ENCODE assay signal across 16 cellular contexts in genomic region chr2:191657977-191658376, GRCh38. TPM values are rescaled to one million over a fixed set of nuclear protein-coding genes. Genes with fewer than 3 reads are reported as not detected.
DNase-seq lines count a peak whose midpoint lies in the region; ATAC-seq and TF ChIP-seq lines count a peak whose summit lies in the region.
"Had no signal": no experiment of that assay in that cellular context is flagged by ENCODE, and none has a peak within 500 bp of the region (broad histone marks: within the 10 kb centered on the region; RNA-seq: fewer than 3 reads in every experiment).

No MANE protein-coding gene starts in this region.

- H3K9me3 ChIP-seq in RWPE2 (ENCODE audit: severe bottlenecking) (no peaks in the 10 kb centered on the region), MM.1S (replicated peaks; ENCODE audit: insufficient read depth, low read length) (no peaks in the 10 kb centered on the region)

- peaks cover 25% of the 10 kb centered on the region for H3K4me1 ChIP-seq in RWPE2 (ENCODE audit: insufficient read depth, poor library complexity, severe bottlenecking)
- H3K4me1 ChIP-seq in MM.1S (ENCODE audit: low read length) = no peaks in the 10 kb centered on the region

- H3F3A ChIP-seq in MM.1S (ENCODE audit: insufficient read depth, low read length) = no peaks in the 10 kb centered on the region

- H3K4me3 ChIP-seq in RWPE2 (ENCODE audit: severe bottlenecking) (no peak overlapping the region), MM.1S (ENCODE audit: low read length) (no peak overlapping the region)

- no peak for DNase-seq in activated CD4-positive, CD25-positive, alpha-beta regulatory T cell treated with anti-CD3 and anti-CD28 coated beads, Interleukin-2, amount 50 U/mL, for 72 hours
- DNase-seq in RWPE2 (ENCODE audit: low spot score) (no peak), fibroblast of gingiva (ENCODE audit: low read depth) (peak; percentile 91), renal cortical epithelial cell (ENCODE audit: low read depth) (peak; percentile 56), MM.1S (no peak), NCI-H524 (lab: John Stamatoyannopoulos, UW) (no peak)
- DNase-seq: activated naive CD8-positive, alpha-beta T cell treated with anti-CD3 and anti-CD28 coated beads, Interleukin-2, amount 10 ng/mL, durations not matched to agents 7 days and 5 days; activated T-cell treated with anti-CD3 and anti-CD28 coated beads for 4 hours; cerebellar nuclear complex; hypothalamus; Kasumi-1; NCI-H1694; NCI-H748 treated with DMSO at 0.1 percent for 48 hours had no signal

- H3K27me3 ChIP-seq in RWPE2 (ENCODE audit: insufficient read depth, poor library complexity, severe bottlenecking) (no peaks in the 10 kb centered on the region), MM.1S (replicated peaks; ENCODE audit: insufficient read depth, low read length) (no peaks in the 10 kb centered on the region)

- no peak overlapping the region for H3K4me2 ChIP-seq in MM.1S (ENCODE audit: low read depth, low read length)

- no peaks in the 10 kb centered on the region for H3K9me2 ChIP-seq in MM.1S (replicated peaks; ENCODE audit: insufficient read depth, low read length)

- ATAC-seq in activated CD4-positive, CD25-positive, alpha-beta regulatory T cell treated with anti-CD3 and anti-CD28 coated beads, Interleukin-2, amount 50 U/mL, for 24 hours = peak; percentile 25 to 60
- ATAC-seq in RWPE2 (ENCODE audit: low read depth) = peak; percentile 55; the same call in 2 of the 3 replicates
- no peak for ATAC-seq in GM21423 (IDR thresholded peaks at IDR 0.05; ENCODE audit: unreplicated experiment)

- H3K27ac ChIP-seq in RWPE2 (ENCODE audit: poor library complexity, severe bottlenecking) = no peak overlapping the region
- H3K27ac ChIP-seq in MM.1S (ENCODE audit: low read length) = no peak overlapping the region
- H3K27ac ChIP-seq: 22Rv1 had no signal

- H3K79me2 ChIP-seq in MM.1S (ENCODE audit: low read length) = no peaks in the 10 kb centered on the region

- no peaks in the 10 kb centered on the region; the same call in 1 of the 2 replicates for H3K36me3 ChIP-seq in RWPE2 (ENCODE audit: low read depth)
- H3K36me3 ChIP-seq in MM.1S (replicated peaks; ENCODE audit: insufficient read depth, low read length) = no peaks in the 10 kb centered on the region

- no peak for TF ChIP-seq CTCF in RWPE2 (IDR thresholded peaks at IDR 0.05; ENCODE audit: poor library complexity, severe bottlenecking)
- no peak for TF ChIP-seq CTCF in MM.1S (IDR thresholded peaks at IDR 0.05; ENCODE audit: low read length)

- H2AFZ ChIP-seq in MM.1S (ENCODE audit: low read length) = no peak overlapping the region

- H3K9ac ChIP-seq in MM.1S (ENCODE audit: low read length) = no peak overlapping the region

- H4K20me1 ChIP-seq in MM.1S (ENCODE audit: insufficient read depth, low read length) = no peaks in the 10 kb centered on the region

RNA-seq across cellular contexts. Expression of gene NABP1, which starts 20.0 kb away (rescaled TPM):
- 123 and 179 TPM in 2 replicates for total RNA-seq in renal cortical epithelial cell

Comparison
In these comparisons a context has a peak if more than half of its experiments do, and no peak if none do; other contexts are left out.
1. DNase-seq: peak in fibroblast of gingiva (single experiment) and renal cortical epithelial cell (single experiment); none in activated CD4-positive, CD25-positive, alpha-beta regulatory T cell treated with anti-CD3 and anti-CD28 coated beads, Interleukin-2, amount 50 U/mL, for 72 hours (single experiment), RWPE2 (single experiment), MM.1S (single experiment) and NCI-H524 (0 of 2).